Comparison of ENCODE assay signal across 8 cellular contexts in genomic region chr9:127965953-127966352, GRCh38. TPM values are rescaled to one million over a fixed set of nuclear protein-coding genes. Genes with fewer than 3 reads are reported as not detected.
A peak's percentile ranks its signal among the peaks of the same experiment; 100 is the strongest.
DNase-seq lines count a peak whose midpoint lies in the region; ATAC-seq, FAIRE-seq and TF ChIP-seq lines count a peak whose summit lies in the region.

No MANE protein-coding gene starts in this region.

- H3K4me3 ChIP-seq in A549 = no peak overlapping the region
- no peak overlapping the region for H3K4me3 ChIP-seq in NT2/D1 (ENCODE audit: insufficient read length, low read depth)
- no peak overlapping the region for H3K4me3 ChIP-seq in duodenal mucosa (ENCODE audit: low read depth in 1 of 2, low read length in 2 of 2)
- H3K4me3 ChIP-seq in naive thymus-derived CD4-positive, alpha-beta T cell (ENCODE audit: low read length) = peak overlapping the region; percentile 58

- H3K4me1 Mint-ChIP-seq in naive thymus-derived CD4-positive, alpha-beta T cell = peaks cover 77 to 100% (median 93%) of the 10 kb centered on the region in 7 donors

- intact Hi-C loops in naive thymus-derived CD4-positive, alpha-beta T cell (cut with micrococcal nuclease) = loop anchor here in 1 of 2 donors (1.0 to 2.0 kb wide), 3 partner anchors 7 to 15 kb away; partner anchors contain the start of gene EEIG1

- WGBS in A549 (ENCODE audit: missing lambda C conversion rate) = 75% methylated on average over 3 of the region's 6 CpGs

- POLR2A ChIA-PET in A549 (lab: Yijun Ruan, JAX) = interaction anchor here (0.7 to 2.1 kb wide), 5 partner anchors 11 to 195 kb away, joined by 3 to 10 read pairs (median 4); partner anchors contain the start of gene EEIG1
- POLR2A ChIA-PET in naive thymus-derived CD4-positive, alpha-beta T cell (lab: Charles Lee) = interaction anchor here (33.9 to 61.3 kb wide), 3 partner anchors 1 to 60 kb away, joined by 1511 to 1719 read pairs (median 1719); partner anchors contain the start of genes DPM2 and EEIG1

- FAIRE-seq in A549 (lab: Jason Lieb, UNC) (no peak), GM12891 (lab: Jason Lieb, UNC) (no peak)

- H3K27me3 Mint-ChIP-seq in naive thymus-derived CD4-positive, alpha-beta T cell = no peaks in the 10 kb centered on the region

- no peaks in the 10 kb centered on the region for H3K9me3 Mint-ChIP-seq in naive thymus-derived CD4-positive, alpha-beta T cell

- no peak for TF ChIP-seq EP300 in A549 (IDR thresholded peaks at IDR 0.05)

- DNase-seq in A549 (ENCODE audit: low read depth in 1 of 2, low spot score in 1 of 2) (no peak), NT2/D1 (ENCODE audit: low read depth, low spot score) (no peak), GM12891 (ENCODE audit: insufficient read length, low spot score) (no peak)
- no peak for DNase-seq in naive thymus-derived CD4-positive, alpha-beta T cell

- H3K4me3 Mint-ChIP-seq in naive thymus-derived CD4-positive, alpha-beta T cell = peak overlapping the region; percentile 84 to 99 (median 96)

- H3K4me2 ChIP-seq in A549 = peak overlapping the region; percentile 98

- ATAC-seq in A549 (peak; percentile 0 to 15; a peak in 4 of 6 replicates), GM18517 (IDR thresholded peaks at IDR 0.05; ENCODE audit: unreplicated experiment) (no peak), GM18505 (IDR thresholded peaks at IDR 0.05; ENCODE audit: unreplicated experiment) (no peak), HG03159 (IDR thresholded peaks at IDR 0.05; ENCODE audit: unreplicated experiment) (no peak)
- no peak for ATAC-seq in naive thymus-derived CD4-positive, alpha-beta T cell

- H3K27ac ChIP-seq in A549 = peak overlapping the region; percentile 89 to 98
- H3K27ac ChIP-seq in duodenal mucosa (ENCODE audit: low read depth, low read length) = peak overlapping the region; percentile 89
- H3K27ac ChIP-seq in naive thymus-derived CD4-positive, alpha-beta T cell (ENCODE audit: low read depth, low read length) = peak overlapping the region; percentile 84

- peak overlapping the region; percentile 44 for H3K9ac ChIP-seq in NT2/D1 (ENCODE audit: insufficient read length, low read depth)
- H3K9ac ChIP-seq in duodenal mucosa (ENCODE audit: low read depth in 1 of 2, low read length in 2 of 2) = peak overlapping the region; percentile 57 to 59

- H3K27me3 ChIP-seq in NT2/D1 (ENCODE audit: insufficient read depth, insufficient read length) (no peaks in the 10 kb centered on the region), duodenal mucosa (ENCODE audit: control insufficient read depth in 1 of 2, insufficient read depth in 2 of 2, low read length in 2 of 2) (no peaks in the 10 kb centered on the region)
- H3K27me3 ChIP-seq in naive thymus-derived CD4-positive, alpha-beta T cell (ENCODE audit: control insufficient read depth in 2 of 2, insufficient read depth in 2 of 2, low read length in 2 of 2) = no peaks in the 10 kb centered on the region

- H3K27ac Mint-ChIP-seq in naive thymus-derived CD4-positive, alpha-beta T cell = peak overlapping the region; percentile 83 to 99 (median 96)

- H3K36me3 Mint-ChIP-seq in naive thymus-derived CD4-positive, alpha-beta T cell = peaks cover 4 to 54% (median 32%) of the 10 kb centered on the region in 5 donors

- H3K36me3 ChIP-seq in NT2/D1 (ENCODE audit: insufficient read depth, insufficient read length, low read length) (peaks cover 28% of the 10 kb centered on the region), duodenal mucosa (ENCODE audit: control insufficient read depth in 1 of 2, insufficient read depth in 2 of 2, low read length in 2 of 2) (peaks cover 0 to 7% of the 10 kb centered on the region in 2 donors)
- peaks cover 0 to 37% (median 9%) of the 10 kb centered on the region in 3 experiments for H3K36me3 ChIP-seq in naive thymus-derived CD4-positive, alpha-beta T cell (ENCODE audit: control insufficient read depth in 2 of 3, insufficient read depth in 3 of 3, low read length in 3 of 3)

- no peak for TF ChIP-seq CTCF in A549 (IDR thresholded peaks at IDR 0.05)

- TF ChIP-seq RAD21 in A549 (conservative IDR thresholded peaks at IDR 0.05 in 1 of 2, IDR thresholded peaks at IDR 0.05 in 1 of 2) = no peak

- no peak for TF ChIP-seq POLR2A in A549 (IDR thresholded peaks at IDR 0.05; ENCODE audit: low read length)
- no peak for TF ChIP-seq POLR2A in GM18505 (IDR thresholded peaks at IDR 0.05; ENCODE audit: borderline replicate concordance, extremely low read depth, insufficient read depth, insufficient read length)
- no peak for TF ChIP-seq POLR2A in GM12891 (IDR thresholded peaks at IDR 0.05; ENCODE audit: low read depth, low read length)

- CTCF ChIA-PET in A549 (lab: Yijun Ruan, JAX) = interaction anchor here (0.7 to 19.4 kb wide), 6 partner anchors 10 to 152 kb away, joined by 3 to 365 read pairs (median 7); partner anchors contain the start of gene DPM2
- CTCF ChIA-PET in naive thymus-derived CD4-positive, alpha-beta T cell (lab: Charles Lee) = interaction anchor here (0.5 to 1.6 kb wide), 4 partner anchors 48 to 127 kb away, joined by 3 to 6 read pairs (median 4); no protein-coding TSS in a partner anchor

- H3K4me1 ChIP-seq in A549 (peaks cover 90% of the 10 kb centered on the region), NT2/D1 (ENCODE audit: insufficient read depth, insufficient read length) (peaks cover 42% of the 10 kb centered on the region), duodenal mucosa (ENCODE audit: control insufficient read depth in 1 of 2, insufficient read depth in 2 of 2, low read length in 2 of 2) (peaks cover 87 to 96% of the 10 kb centered on the region in 2 donors)
- peaks cover 87 to 89% of the 10 kb centered on the region in 2 donors for H3K4me1 ChIP-seq in naive thymus-derived CD4-positive, alpha-beta T cell (ENCODE audit: control insufficient read depth in 2 of 2, insufficient read depth in 2 of 2, low read length in 2 of 2)

- H3K9me3 ChIP-seq in A549 = no peaks in the 10 kb centered on the region
- no peaks in the 10 kb centered on the region for H3K9me3 ChIP-seq in NT2/D1 (ENCODE audit: insufficient read depth, low read length)
- H3K9me3 ChIP-seq in duodenal mucosa (ENCODE audit: control insufficient read depth in 1 of 2, low read length in 2 of 2) = no peaks in the 10 kb centered on the region
- H3K9me3 ChIP-seq in naive thymus-derived CD4-positive, alpha-beta T cell (ENCODE audit: control insufficient read depth in 2 of 3, low read length in 3 of 3) = no peaks in the 10 kb centered on the region

TF ChIP-seq in A549, 52 proteins besides CTCF, POLR2A, EP300 and RAD21:
- TF ChIP-seq CEBPB (IDR thresholded peaks at IDR 0.05) = no peak
- TF ChIP-seq JUN (IDR thresholded peaks at IDR 0.05) = 0 out of 5 replicates have a peak, but pooled peaks of 1 of the 2 experiments have one; percentile 11

TF ChIP-seq in GM12891, 5 proteins besides CTCF, POLR2A, EP300 and RAD21:
- TF ChIP-seq PAX5 (IDR thresholded peaks at IDR 0.05; ENCODE audit: insufficient read depth, low read length, severe bottlenecking) (no peak), TAF1 (IDR thresholded peaks at IDR 0.05; ENCODE audit: low read depth, low read length) (no peak), SPI1 (IDR thresholded peaks at IDR 0.05; ENCODE audit: low read depth, low read length) (no peak), POLR2AphosphoS5 (IDR thresholded peaks at IDR 0.05; ENCODE audit: low read depth, low read length) (no peak), POU2F2 (IDR thresholded peaks at IDR 0.05; ENCODE audit: low read depth, low read length) (no peak)

RNA-seq across cellular contexts. Expression of gene EEIG1, which starts 14.8 kb away (rescaled TPM):
- 24.4 and 30.3 TPM in 2 replicates for polyA plus RNA-seq in A549 (2011; rRNA removed)
- polyA plus RNA-seq in A549 (2012; cell fraction: cytosol; rRNA removed) = 51.7 and 54.7 TPM in 2 replicates
- 83.0 and 94.5 TPM in 2 replicates for polyA plus RNA-seq in A549 (2012; cell fraction: nucleus; rRNA removed)
- 24.1 to 33.0 TPM (median 31.5 TPM) in 3 replicates for polyA plus RNA-seq in A549 (2017; fragmentation: RNase III; extraction: RNeasy Plus Mini Kit Qiagen cat#74134 plus additional on column Dnase treatment)
- polyA minus RNA-seq in A549 (2011; rRNA and poly(A)+ RNA removed) = 16.2 and 33.7 TPM in 2 replicates
- total RNA-seq in naive thymus-derived CD4-positive, alpha-beta T cell = 100 to 1,000 TPM; 252 to 664 (median 347) TPM
- 100 to 1,000 TPM; 124 to 297 TPM for polyA plus RNA-seq in naive thymus-derived CD4-positive, alpha-beta T cell
- 26.9 TPM for polyA plus RNA-seq in GM12891 (2012; ENCODE audit: low read depth, missing spikeins)

RNA-seq across cellular contexts. Expression of gene DPM2, which starts 28.3 kb away (rescaled TPM):
- polyA plus RNA-seq in A549 (2011; rRNA removed) (41.9 and 48.8 TPM in 2 replicates), A549 (2017; fragmentation: RNase III; extraction: RNeasy Plus Mini Kit Qiagen cat#74134 plus additional on column Dnase treatment) (45.9 to 50.1 TPM (median 46.3 TPM) in 3 replicates)
- 63.0 and 76.3 TPM in 2 replicates for polyA plus RNA-seq in A549 (2012; cell fraction: cytosol; rRNA removed)
- polyA plus RNA-seq in A549 (2012; cell fraction: nucleus; rRNA removed) = 52.4 and 53.7 TPM in 2 replicates
- 78.6 and 82.1 TPM in 2 replicates for polyA minus RNA-seq in A549 (2011; rRNA and poly(A)+ RNA removed)
- 10 to 100 TPM; 29.1 to 84.4 (median 56.8) TPM for total RNA-seq in naive thymus-derived CD4-positive, alpha-beta T cell
- 10 to 100 TPM; 29.3 to 39.5 TPM for polyA plus RNA-seq in naive thymus-derived CD4-positive, alpha-beta T cell
- polyA plus RNA-seq in GM12891 (2012; ENCODE audit: low read depth, missing spikeins) = 28.2 TPM

RNA-seq across cellular contexts. Expression of gene PIP5KL1, which starts 35.4 kb away (rescaled TPM):
- 1.8 and 2.4 TPM in 2 replicates for polyA plus RNA-seq in A549 (2011; rRNA removed)
- 1.4 and 2.2 TPM in 2 replicates for polyA plus RNA-seq in A549 (2012; cell fraction: cytosol; rRNA removed)
- polyA plus RNA-seq in A549 (2012; cell fraction: nucleus; rRNA removed) = 19.9 and 20.7 TPM in 2 replicates
- 2.0 to 3.7 TPM (median 2.5 TPM) in 3 replicates for polyA plus RNA-seq in A549 (2017; fragmentation: RNase III; extraction: RNeasy Plus Mini Kit Qiagen cat#74134 plus additional on column Dnase treatment)
- 0.70 and 2.0 TPM in 2 replicates for polyA minus RNA-seq in A549 (2011; rRNA and poly(A)+ RNA removed)
- 1 to 10 TPM; 1.4 to 2.9 (median 2.1) TPM for total RNA-seq in naive thymus-derived CD4-positive, alpha-beta T cell
- polyA plus RNA-seq in naive thymus-derived CD4-positive, alpha-beta T cell = under 1 TPM in 1 of 2 donors, not detected in 1; 0.17 TPM
- polyA plus RNA-seq in GM12891 (2012; ENCODE audit: low read depth, missing spikeins) = 0.42 TPM

RNA-seq across cellular contexts. Expression of gene ST6GALNAC4, which starts 49.1 kb away (rescaled TPM):
- 11.0 and 12.5 TPM in 2 replicates for polyA plus RNA-seq in A549 (2011; rRNA removed)
- polyA plus RNA-seq in A549 (2012; cell fraction: cytosol; rRNA removed) = 21.5 and 29.4 TPM in 2 replicates
- 28.7 and 46.1 TPM in 2 replicates for polyA plus RNA-seq in A549 (2012; cell fraction: nucleus; rRNA removed)
- polyA plus RNA-seq in A549 (2017; fragmentation: RNase III; extraction: RNeasy Plus Mini Kit Qiagen cat#74134 plus additional on column Dnase treatment) = 18.1 to 25.4 TPM (median 24.8 TPM) in 3 replicates
- 17.6 and 18.1 TPM in 2 replicates for polyA minus RNA-seq in A549 (2011; rRNA and poly(A)+ RNA removed)
- total RNA-seq in naive thymus-derived CD4-positive, alpha-beta T cell = 10 to 100 TPM; 28.0 to 51.0 (median 36.1) TPM
- polyA plus RNA-seq in naive thymus-derived CD4-positive, alpha-beta T cell = 10 to 100 TPM; 20.0 to 21.7 TPM
- polyA plus RNA-seq in GM12891 (2012; ENCODE audit: low read depth, missing spikeins) = 27.0 TPM

Comparison
In these comparisons a context has a peak if more than half of its experiments do, and no peak if none do; other contexts are left out.
1. ATAC-seq: peak in A549 (2 of 2); none in naive thymus-derived CD4-positive, alpha-beta T cell (single experiment), GM18517 (single experiment), GM18505 (single experiment) and HG03159 (single experiment).
2. Peak in every context shown above with its lines, with median percentiles within 50 percentile points of each other: H3K27ac ChIP-seq.